6 cellular contexts compared by ENCODE assay signal in the genomic region with DNA sequence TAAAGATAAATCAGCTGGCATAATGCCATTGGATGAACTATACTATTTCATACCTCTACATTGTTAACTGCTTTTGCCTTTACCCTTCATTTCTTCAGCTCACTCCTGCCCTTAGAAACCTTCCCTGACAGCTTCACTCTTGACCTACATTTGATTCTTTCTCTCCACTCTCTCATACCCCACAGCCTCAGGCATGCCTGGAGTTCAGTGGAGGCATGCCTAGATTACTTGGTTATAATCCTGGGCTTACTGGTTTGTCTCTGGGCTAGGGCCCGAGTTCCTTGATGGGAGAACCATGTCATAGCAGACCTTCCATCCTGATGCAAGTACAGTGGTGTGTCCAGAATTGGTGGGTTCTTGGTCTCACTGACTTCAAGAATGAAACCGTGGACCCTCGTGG.
"Had no signal": no experiment of that assay in that cellular context is flagged by ENCODE, and none has a peak within 500 bp of the region (broad histone marks: within the 10 kb centered on the region; RNA-seq: fewer than 3 reads in every experiment).

No MANE protein-coding gene starts in this region.

- FAIRE-seq: HepG2, HTR-8/SVneo had no signal

- H3K27ac ChIP-seq: HL-60 had no signal

- ATAC-seq: HepG2 had no signal

- DNase-seq: IMR-90, KBM-7, KG1 had no signal
